3 cellular contexts compared by ENCODE assay signal in genomic region chr12:110880651-110881050, GRCh38.
A peak's percentile ranks its signal among the peaks of the same experiment; 100 is the strongest.
TF ChIP-seq lines count a peak whose summit lies in the region.

No MANE protein-coding gene starts in this region.

TF ChIP-seq in HepG2, 621 proteins besides CTCF, POLR2A, EP300 and RAD21:
- TF ChIP-seq SNAI1 (CRISPR knock-in tag; IDR thresholded peaks at IDR 0.05; ENCODE audit: borderline replicate concordance) (no peak), CREB1 (IDR thresholded peaks at IDR 0.05) (peak; percentile 86), CREB1 (CRISPR knock-in tag; IDR thresholded peaks at IDR 0.05) (no peak), HOXD1 (CRISPR knock-in tag; IDR thresholded peaks at IDR 0.05) (no peak), ZSCAN9 (CRISPR knock-in tag; IDR thresholded peaks at IDR 0.05; ENCODE audit: borderline replicate concordance) (no peak), SIN3A (IDR thresholded peaks at IDR 0.05; ENCODE audit: borderline replicate concordance, low read depth, low read length) (no peak), ZFP41 (CRISPR knock-in tag; IDR thresholded peaks at IDR 0.05; ENCODE audit: borderline replicate concordance) (no peak)
TF ChIP-seq in HepG2: peak in this region for 1.

TF ChIP-seq in GM12891, 5 proteins besides CTCF, POLR2A, EP300 and RAD21:
- TF ChIP-seq POLR2AphosphoS5 (IDR thresholded peaks at IDR 0.05; ENCODE audit: low read depth, low read length) (no peak), POU2F2 (IDR thresholded peaks at IDR 0.05; ENCODE audit: low read depth, low read length) (no peak), SPI1 (IDR thresholded peaks at IDR 0.05; ENCODE audit: low read depth, low read length) (no peak), TAF1 (IDR thresholded peaks at IDR 0.05; ENCODE audit: low read depth, low read length) (no peak), PAX5 (IDR thresholded peaks at IDR 0.05; ENCODE audit: insufficient read depth, low read length, severe bottlenecking) (no peak)

TF ChIP-seq in H1, 55 proteins besides CTCF, POLR2A, EP300 and RAD21:
- TF ChIP-seq KDM5A (IDR thresholded peaks at IDR 0.05; ENCODE audit: low read length) (no peak), RNF2 (IDR thresholded peaks at IDR 0.05; ENCODE audit: borderline replicate concordance, low read depth, low read length, missing control alignments, poor library complexity, severe bottlenecking) (no peak), ASH2L (IDR thresholded peaks at IDR 0.05; ENCODE audit: low read length) (no peak), ATF3 (IDR thresholded peaks at IDR 0.05; ENCODE audit: insufficient read depth, low read depth, low read length) (no peak), NRF1 (IDR thresholded peaks at IDR 0.05; ENCODE audit: low read depth, low read length) (no peak), CEBPB (IDR thresholded peaks at IDR 0.05; ENCODE audit: low read depth, low read length) (no peak), USF2 (IDR thresholded peaks at IDR 0.05; ENCODE audit: low read length) (no peak), HDAC2 (IDR thresholded peaks at IDR 0.05; ENCODE audit: borderline replicate concordance in 1 of 2, low read depth in 2 of 2, low read length in 2 of 2) (no peak), TEAD4 (IDR thresholded peaks at IDR 0.05; ENCODE audit: low read depth, low read length) (no peak)
